18 cellular contexts compared by ENCODE assay signal in the genomic region with DNA sequence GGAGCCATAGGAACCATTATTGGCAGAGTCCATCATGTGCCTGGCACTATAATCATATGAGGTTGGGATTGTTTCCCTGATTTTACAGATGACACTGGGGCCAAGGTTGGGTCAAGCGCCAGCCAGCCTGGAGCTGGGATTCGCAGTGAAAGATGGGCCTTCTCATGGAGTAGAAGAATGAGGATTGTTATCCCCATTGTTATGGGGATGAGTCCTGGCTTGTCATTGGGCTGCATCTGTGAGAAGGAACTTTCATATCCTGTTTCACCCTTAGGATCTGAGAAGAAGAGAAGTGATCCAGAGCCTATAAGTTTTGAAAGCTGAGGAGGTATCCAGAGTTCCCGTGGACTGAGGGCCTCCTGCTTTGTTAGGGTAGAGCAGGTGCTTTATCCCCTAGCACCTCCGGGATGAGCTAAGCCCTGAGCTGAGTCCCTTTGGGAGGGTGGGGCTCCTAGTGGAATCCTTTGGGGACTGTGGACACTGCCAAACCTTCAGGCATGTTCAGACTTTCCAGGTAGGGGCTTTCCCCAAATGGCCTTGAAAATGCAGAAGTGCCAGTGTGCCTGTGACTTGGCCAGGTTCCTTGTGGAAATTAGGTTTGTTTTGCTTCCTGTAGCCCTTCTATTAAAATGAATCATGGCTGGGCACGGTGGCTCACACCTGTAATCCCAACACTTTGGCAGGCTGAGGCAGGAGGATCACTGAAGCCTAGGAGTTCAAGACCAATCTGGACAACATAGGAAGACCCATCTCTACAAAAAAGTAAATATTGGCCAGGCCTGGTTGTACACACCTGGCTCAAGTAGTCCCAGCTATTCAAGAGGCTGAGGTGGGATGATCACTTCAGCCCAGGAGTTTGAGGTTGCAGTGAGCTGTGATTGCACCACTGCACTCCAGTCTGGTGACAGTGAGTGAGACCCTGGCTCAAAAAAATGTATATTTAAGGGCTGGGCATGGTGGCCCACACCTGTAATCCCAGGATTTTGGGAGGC. TPM values are rescaled to one million over a fixed set of nuclear protein-coding genes. Genes with fewer than 3 reads are reported as not detected.
DNase-seq lines count a peak whose midpoint lies in the region; ATAC-seq and TF ChIP-seq lines count a peak whose summit lies in the region.
"Had no signal": no experiment of that assay in that cellular context is flagged by ENCODE, and none has a peak within 500 bp of the region (broad histone marks: within the 10 kb centered on the region; RNA-seq: fewer than 3 reads in every experiment).

No MANE protein-coding gene starts in this region.

- peaks cover 50% of the 10 kb centered on the region for H3K36me3 Mint-ChIP-seq in Calu3 (ENCODE audit: insufficient read depth, unreplicated experiment)
- peaks cover 6% of the 10 kb centered on the region for H3K36me3 Mint-ChIP-seq in activated naive CD4-positive, alpha-beta T cell treated with anti-CD3 and anti-CD28 coated beads for 36 hours (ENCODE audit: low read depth)

- no peaks in the 10 kb centered on the region for H3K9me3 Mint-ChIP-seq in Calu3 (ENCODE audit: low read depth, unreplicated experiment)
- H3K9me3 Mint-ChIP-seq in activated naive CD4-positive, alpha-beta T cell treated with anti-CD3 and anti-CD28 coated beads for 36 hours = no peaks in the 10 kb centered on the region
- H3K9me3 Mint-ChIP-seq: activated T-cell treated with anti-CD3 and anti-CD28 coated beads, Interleukin-2, amount 50 U/mL, for 24 hours had no signal

- H3K4me3 ChIP-seq in RWPE2 (ENCODE audit: severe bottlenecking) (no peak overlapping the region), esophagus (ENCODE audit: low read depth in 1 of 2, low read length in 2 of 2) (no peak overlapping the region), trophoblast cell (ENCODE audit: low read depth, low read length) (no peak overlapping the region), tibial nerve (no peak overlapping the region)
- H3K4me3 ChIP-seq: sigmoid colon had no signal

- WGBS in esophagus, 2 donors = 56 to 58% methylated on average over 5 of the region's 5 CpGs
- WGBS in trophoblast cell (ENCODE audit: extremely low coverage, insufficient coverage, insufficient read length) = no CpG with 5 or more reads among the region's 5 CpGs
- WGBS in tibial nerve, 2 donors = 88 to 91% methylated on average over 5 of the region's 5 CpGs

- H3K27ac Mint-ChIP-seq in Calu3 (ENCODE audit: unreplicated experiment) = no peak overlapping the region
- H3K27ac Mint-ChIP-seq in activated naive CD4-positive, alpha-beta T cell treated with anti-CD3 and anti-CD28 coated beads for 36 hours = no peak overlapping the region
- H3K27ac Mint-ChIP-seq: activated T-cell treated with anti-CD3 and anti-CD28 coated beads, Interleukin-2, amount 50 U/mL, for 24 hours had no signal

- H3K4me3 Mint-ChIP-seq in Calu3 (ENCODE audit: low read depth, unreplicated experiment) = no peak overlapping the region
- H3K4me3 Mint-ChIP-seq in activated naive CD4-positive, alpha-beta T cell treated with anti-CD3 and anti-CD28 coated beads for 36 hours = no peak overlapping the region
- H3K4me3 Mint-ChIP-seq: activated T-cell treated with anti-CD3 and anti-CD28 coated beads, Interleukin-2, amount 50 U/mL, for 24 hours had no signal

- no peaks in the 10 kb centered on the region for H3K27me3 Mint-ChIP-seq in Calu3 (ENCODE audit: unreplicated experiment)
- no peaks in the 10 kb centered on the region for H3K27me3 Mint-ChIP-seq in activated naive CD4-positive, alpha-beta T cell treated with anti-CD3 and anti-CD28 coated beads for 36 hours (ENCODE audit: low read depth)
- H3K27me3 Mint-ChIP-seq: activated T-cell treated with anti-CD3 and anti-CD28 coated beads, Interleukin-2, amount 50 U/mL, for 24 hours had no signal

- H2BK5ac ChIP-seq in trophoblast cell (ENCODE audit: low read depth, low read length, poor library complexity) = no peak overlapping the region

- no peak for TF ChIP-seq EP300 in tibial nerve (IDR thresholded peaks at IDR 0.05)

- no peak overlapping the region for H3K9ac ChIP-seq in trophoblast cell (ENCODE audit: low read length)

- H2BK120ac ChIP-seq in trophoblast cell (ENCODE audit: insufficient read depth, low read length, poor library complexity) = no peak overlapping the region

- H3K4me2 ChIP-seq in trophoblast cell (ENCODE audit: low read length) = no peak overlapping the region

- H4K91ac ChIP-seq in trophoblast cell (ENCODE audit: low read depth, low read length) = no peak overlapping the region

- no peak overlapping the region for H2AFZ ChIP-seq in trophoblast cell (ENCODE audit: insufficient read depth, low read length, poor library complexity)

- peak overlapping the region; percentile 65 for H3K4ac ChIP-seq in trophoblast cell (ENCODE audit: low read depth, low read length)

- TF ChIP-seq CTCF in Calu3 (IDR thresholded peaks at IDR 0.05; ENCODE audit: unreplicated experiment) = no peak
- no peak for TF ChIP-seq CTCF in RWPE2 (IDR thresholded peaks at IDR 0.05; ENCODE audit: poor library complexity, severe bottlenecking)
- TF ChIP-seq CTCF in tibial nerve (IDR thresholded peaks at IDR 0.05) = no peak

- peaks cover 9% of the 10 kb centered on the region; the same call in 1 of the 2 replicates for H3K36me3 ChIP-seq in RWPE2 (ENCODE audit: low read depth)
- H3K36me3 ChIP-seq in esophagus (ENCODE audit: control insufficient read depth in 2 of 2, insufficient read depth in 2 of 2, low read length in 1 of 2) = peaks cover 0 to 6% of the 10 kb centered on the region in 2 donors
- H3K36me3 ChIP-seq in trophoblast cell (ENCODE audit: control insufficient read depth in 1 of 2, insufficient read depth in 2 of 2, low read length in 2 of 2) = peaks cover 25 to 39% of the 10 kb centered on the region in 2 experiments
- H3K36me3 ChIP-seq in tibial nerve = peaks cover 0 to 10% (median 0%) of the 10 kb centered on the region in 3 donors

- CTCF ChIA-PET in Calu3 (lab: Charles Lee) = interaction anchor here (0.6 to 1.0 kb wide), 4 partner anchors 10 to 356 kb away, joined by 3 to 9 read pairs (median 4); no protein-coding TSS in a partner anchor
- CTCF ChIA-PET in activated naive CD4-positive, alpha-beta T cell treated with anti-CD3 and anti-CD28 coated beads for 36 hours (lab: Charles Lee) = no interaction called here

- no TSS peak for BruUV-seq in Calu3 (replicated peaks; lab: Mats Ljungman, UMichigan)

- ATAC-seq in RWPE2 (ENCODE audit: low read depth) = peak; percentile 59
- ATAC-seq in GM19324 (IDR thresholded peaks at IDR 0.05; ENCODE audit: low FRiP score, unreplicated experiment) = no peak

- H3K27me3 ChIP-seq in RWPE2 (ENCODE audit: insufficient read depth, poor library complexity, severe bottlenecking) (no peaks in the 10 kb centered on the region), esophagus (ENCODE audit: control insufficient read depth in 1 of 2, insufficient read depth in 2 of 2, low read length in 2 of 2) (no peaks in the 10 kb centered on the region), trophoblast cell (ENCODE audit: insufficient read depth, low read length) (no peaks in the 10 kb centered on the region), tibial nerve (no peaks in the 10 kb centered on the region)
- H3K27me3 ChIP-seq: sigmoid colon had no signal

- no peak overlapping the region for H2AK5ac ChIP-seq in trophoblast cell (ENCODE audit: low read length)

- no peak overlapping the region for H4K8ac ChIP-seq in trophoblast cell (ENCODE audit: low read depth, low read length)

- intact Hi-C loops in Calu3 (cut with micrococcal nuclease; ENCODE audit: unreplicated experiment) = no loop called here
- intact Hi-C loops in activated naive CD4-positive, alpha-beta T cell treated with anti-CD3 and anti-CD28 coated beads for 36 hours (cut with micrococcal nuclease) = no loop called here

- TF ChIP-seq POLR2A in tibial nerve (IDR thresholded peaks at IDR 0.05) = no peak

- H3K4me1 ChIP-seq in RWPE2 (ENCODE audit: insufficient read depth, poor library complexity, severe bottlenecking) (peaks cover 13% of the 10 kb centered on the region), esophagus (ENCODE audit: control insufficient read depth in 2 of 2, insufficient read depth in 2 of 2, low read length in 1 of 2) (peaks cover 4 to 14% of the 10 kb centered on the region in 2 donors), trophoblast cell (ENCODE audit: control insufficient read depth in 1 of 2, insufficient read depth in 2 of 2, low read length in 2 of 2) (no peaks in the 10 kb centered on the region), tibial nerve (peaks cover 0 to 60% (median 28%) of the 10 kb centered on the region in 4 donors)

- peaks cover 5% of the 10 kb centered on the region for H3K79me2 ChIP-seq in trophoblast cell (ENCODE audit: control insufficient read depth, insufficient read depth, low read length, poor library complexity)

- peaks cover 17% of the 10 kb centered on the region for H3K4me1 Mint-ChIP-seq in Calu3 (ENCODE audit: low read depth, unreplicated experiment)
- no peaks in the 10 kb centered on the region for H3K4me1 Mint-ChIP-seq in activated naive CD4-positive, alpha-beta T cell treated with anti-CD3 and anti-CD28 coated beads for 36 hours (ENCODE audit: low read depth)

- no peaks in the 10 kb centered on the region for H3K79me1 ChIP-seq in trophoblast cell (ENCODE audit: low read length)

- H3K14ac ChIP-seq in trophoblast cell (ENCODE audit: low read length) = no peak overlapping the region

- H3K18ac ChIP-seq in trophoblast cell (ENCODE audit: low read length) = no peak overlapping the region

- H3K9me3 ChIP-seq in RWPE2 (ENCODE audit: severe bottlenecking) (no peaks in the 10 kb centered on the region), esophagus (ENCODE audit: control insufficient read depth in 2 of 2, insufficient read depth in 1 of 2, low read depth in 1 of 2, low read length in 1 of 2) (no peaks in the 10 kb centered on the region), trophoblast cell (ENCODE audit: insufficient read depth, low read depth, low read length) (no peaks in the 10 kb centered on the region), tibial nerve (no peaks in the 10 kb centered on the region)
- H3K9me3 ChIP-seq: sigmoid colon had no signal

- peak; percentile 21 for DNase-seq in Calu3
- DNase-seq in RWPE2 (ENCODE audit: low spot score) = no peak
- DNase-seq in trophoblast cell = no peak
- DNase-seq in tibial nerve (ENCODE audit: low spot score in 2 of 2) = no peak
- no peak for DNase-seq in EL
- no peak for DNase-seq in activated naive CD4-positive, alpha-beta T cell treated with anti-CD3 and anti-CD28 coated beads for 36 hours
- DNase-seq: activated CD4-positive, alpha-beta T cell treated with anti-CD3 and anti-CD28 coated beads, Interleukin-2, amount 50 U/mL, for 48 hours; activated T-cell treated with anti-CD3 and anti-CD28 coated beads, Interleukin-2, amount 50 U/mL, for 24 hours; AML-193; GF-D8; H7; hypothalamus; NCI-H1092; NCI-H774; sigmoid colon had no signal

- H4K12ac ChIP-seq in trophoblast cell (ENCODE audit: low read depth, low read length) = no peak overlapping the region

- no peak overlapping the region for H2BK12ac ChIP-seq in trophoblast cell (ENCODE audit: low read length)

- peak overlapping the region; percentile 34 for H3K27ac ChIP-seq in RWPE2 (ENCODE audit: poor library complexity, severe bottlenecking)
- peak overlapping the region; percentile 36 to 79 for H3K27ac ChIP-seq in esophagus (ENCODE audit: low read depth in 2 of 2, low read length in 1 of 2)
- H3K27ac ChIP-seq in trophoblast cell (ENCODE audit: low read depth, low read length) = no peak overlapping the region
- peak overlapping the region in 2 of 4 donors; percentile 76 to 86 for H3K27ac ChIP-seq in tibial nerve
- H3K27ac ChIP-seq: HL-60, sigmoid colon had no signal

- no peak overlapping the region for H3K23ac ChIP-seq in trophoblast cell (ENCODE audit: low read length)

RNA-seq across cellular contexts. Expression of gene BSN, which starts 30.2 kb away (rescaled TPM):
- total RNA-seq in Calu3 (2022) (0.71 and 0.92 TPM in 2 replicates), tibial nerve (1 to 10 TPM in 2 of 4 donors, under 1 TPM in 2; 0.44 to 1.8 (median 0.92) TPM)
- polyA plus RNA-seq in esophagus = under 1 TPM; 0.01 to 0.08 TPM
- 0.29 and 0.34 TPM in 2 replicates for polyA plus RNA-seq in trophoblast cell (2013)
- total RNA-seq in activated naive CD4-positive, alpha-beta T cell treated with anti-CD3 and anti-CD28 coated beads for 36 hours = under 1 TPM; 0.12 to 0.20 TPM

RNA-seq across cellular contexts. Expression of gene DAG1, which starts 54.0 kb away (rescaled TPM):
- total RNA-seq in Calu3 (2022) (164 and 226 TPM in 2 replicates), tibial nerve (100 to 1,000 TPM; 113 to 142 (median 126) TPM)
- polyA plus RNA-seq in esophagus = 10 to 100 TPM in 1 of 2 donors, 1 to 10 TPM in 1; 8.6 to 18.8 TPM
- 255 and 272 TPM in 2 replicates for polyA plus RNA-seq in trophoblast cell (2013)
- total RNA-seq in activated naive CD4-positive, alpha-beta T cell treated with anti-CD3 and anti-CD28 coated beads for 36 hours = 1 to 10 TPM; 6.9 to 8.2 TPM

Comparison
In these comparisons a context has a peak if more than half of its experiments do, and no peak if none do; other contexts are left out.
1. RNA of gene DAG1, which starts 54.0 kb away (total RNA-seq): 164 to 226 TPM in Calu3 and 113 to 142 TPM in tibial nerve; 6.9 to 8.2 TPM in activated naive CD4-positive, alpha-beta T cell treated with anti-CD3 and anti-CD28 coated beads for 36 hours; every median in the first group is over 10 times any median in the second.